Comparison of ENCODE assay signal across 16 cellular contexts in genomic region chr17:69695646-69696045, GRCh38.
DNase-seq lines count a peak whose midpoint lies in the region; TF ChIP-seq lines count a peak whose summit lies in the region.
"Had no signal": no experiment of that assay in that cellular context is flagged by ENCODE, and none has a peak within 500 bp of the region (broad histone marks: within the 10 kb centered on the region; RNA-seq: fewer than 3 reads in every experiment).

No MANE protein-coding gene starts in this region.

- H3K4me3 ChIP-seq in adrenal gland (no peak overlapping the region), fibroblast of villous mesenchyme (ENCODE audit: low read depth, low read length) (no peak overlapping the region), testis (no peak overlapping the region)
- H3K4me3 ChIP-seq: A549, BLaER1 had no signal

- no peaks in the 10 kb centered on the region for H3K4me1 ChIP-seq in adrenal gland (replicated peaks in 1 of 2)
- peaks cover 9% of the 10 kb centered on the region for H3K4me1 ChIP-seq in testis
- H3K4me1 ChIP-seq: BE2C, BLaER1, Caco-2 had no signal

- 49 to 64% (median 56%) methylated on average over 7 of the region's 7 CpGs for WGBS in adrenal gland, 4 donors
- WGBS in testis, 2 donors: 58 to 65% methylated on average over 7 of the region's 7 CpGs

- no peak overlapping the region for H3K27ac ChIP-seq in adrenal gland
- no peak overlapping the region for H3K27ac ChIP-seq in testis
- H3K27ac ChIP-seq: 22Rv1, A549, BLaER1 had no signal

- TF ChIP-seq POLR2A in adrenal gland (IDR thresholded peaks at IDR 0.05) (no peak), testis (IDR thresholded peaks at IDR 0.05) (no peak)

- intact Hi-C loops in adrenal gland (cut with DNase I): no loop called here
- intact Hi-C loops in testis (cut with DNase I; ENCODE audit: low total_unique reads): no loop called here

- DNase-seq in adrenal gland (peak; percentile 29 to 83 (median 69)), fibroblast of villous mesenchyme (ENCODE audit: low read depth) (peak; percentile 42), testis (peak; percentile 73), NCI-H2196 (lab: John Stamatoyannopoulos, UW; ENCODE audit: unreplicated experiment) (no peak), CD1c-positive myeloid dendritic cell (ENCODE audit: extremely low spot score) (no peak)
- DNase-seq: BE2C; C1 segment of cervical spinal cord; Caco-2; Calu3; CD4-positive, alpha-beta T cell; CD8-positive, alpha-beta T cell; DMS79 treated with DMSO at 0.1 percent for 48 hours; GF-D8 had no signal

- H3K9me3 ChIP-seq in adrenal gland (replicated peaks in 1 of 3): no peaks in the 10 kb centered on the region
- H3K9me3 ChIP-seq in testis: no peaks in the 10 kb centered on the region
- H3K9me3 ChIP-seq: BE2C had no signal

- H3K36me3 ChIP-seq in adrenal gland (replicated peaks in 1 of 2) (no peaks in the 10 kb centered on the region), testis (ENCODE audit: low read depth, missing control alignments) (no peaks in the 10 kb centered on the region)
- H3K36me3 ChIP-seq: BE2C, BLaER1 had no signal

- TF ChIP-seq CTCF in adrenal gland (IDR thresholded peaks at IDR 0.05) (no peak), fibroblast of villous mesenchyme (IDR thresholded peaks at IDR 0.05; ENCODE audit: insufficient read depth, low read depth, low read length) (no peak), testis (IDR thresholded peaks at IDR 0.05) (no peak)

- no peaks in the 10 kb centered on the region for H3K27me3 ChIP-seq in adrenal gland
- no peaks in the 10 kb centered on the region for H3K27me3 ChIP-seq in testis
- H3K27me3 ChIP-seq: BE2C, BLaER1 had no signal

Comparison
In these comparisons a context has a peak if more than half of its experiments do, and no peak if none do; other contexts are left out.
1. DNase-seq: peak in adrenal gland (7 of 7), fibroblast of villous mesenchyme (single experiment) and testis (single experiment); none in NCI-H2196 (single experiment) and CD1c-positive myeloid dendritic cell (single experiment).